11 cellular contexts compared by ENCODE assay signal in genomic region chr14:50156111-50156510, GRCh38. TPM values are rescaled to one million over a fixed set of nuclear protein-coding genes. Genes with fewer than 3 reads are reported as not detected.
DNase-seq lines count a peak whose midpoint lies in the region; ATAC-seq and TF ChIP-seq lines count a peak whose summit lies in the region.
"Had no signal": no experiment of that assay in that cellular context is flagged by ENCODE, and none has a peak within 500 bp of the region (broad histone marks: within the 10 kb centered on the region; RNA-seq: fewer than 3 reads in every experiment).

No MANE protein-coding gene starts in this region.

- peaks cover 9% of the 10 kb centered on the region for H3K4me1 ChIP-seq in RWPE2 (ENCODE audit: insufficient read depth, poor library complexity, severe bottlenecking)
- peaks cover 10% of the 10 kb centered on the region for H3K4me1 ChIP-seq in foreskin keratinocyte
- H3K4me1 ChIP-seq: Caco-2 had no signal

- H3K36me3 Mint-ChIP-seq in type B pancreatic cell: peaks cover 22% of the 10 kb centered on the region
- H3K36me3 Mint-ChIP-seq in CD4-positive, alpha-beta T cell (ENCODE audit: low read depth): peaks cover 56% of the 10 kb centered on the region

- ATAC-seq in RWPE2 (ENCODE audit: low read depth): 0 out of 3 replicates have a peak, but pooled peaks have one; percentile 27
- peak; percentile 37 for ATAC-seq in foreskin keratinocyte
- ATAC-seq in HG03196 (IDR thresholded peaks at IDR 0.05; ENCODE audit: unreplicated experiment): no peak
- no peak for ATAC-seq in CD4-positive, alpha-beta T cell (ENCODE audit: poor library complexity)

- H3K4me3 Mint-ChIP-seq in type B pancreatic cell: no peak overlapping the region
- H3K4me3 Mint-ChIP-seq in CD4-positive, alpha-beta T cell: no peak overlapping the region
- H3K4me3 Mint-ChIP-seq: B cell; CD8-positive, alpha-beta memory T cell; H9 had no signal

- H3K27ac Mint-ChIP-seq in type B pancreatic cell: peak overlapping the region; percentile 84
- no peak overlapping the region for H3K27ac Mint-ChIP-seq in CD4-positive, alpha-beta T cell
- H3K27ac Mint-ChIP-seq: B cell; CD8-positive, alpha-beta memory T cell; H9 had no signal

- no peaks in the 10 kb centered on the region for H3K4me1 Mint-ChIP-seq in type B pancreatic cell (ENCODE audit: unreplicated experiment)
- no peaks in the 10 kb centered on the region for H3K4me1 Mint-ChIP-seq in CD4-positive, alpha-beta T cell (ENCODE audit: low read depth)
- H3K4me1 Mint-ChIP-seq: B cell; CD8-positive, alpha-beta memory T cell; H9 had no signal

- peak; percentile 2 for DNase-seq in HPDE6-E6E7 (ENCODE audit: extremely low spot score)
- no peak for DNase-seq in RWPE2 (ENCODE audit: low spot score)
- peak; percentile 66 to 70 for DNase-seq in foreskin keratinocyte
- no peak for DNase-seq in type B pancreatic cell (ENCODE audit: extremely low spot score, unreplicated experiment)
- DNase-seq in CD4-positive, alpha-beta T cell: no peak
- DNase-seq: Caco-2; CD8-positive, alpha-beta memory T cell; H9 had no signal

- H3K27ac ChIP-seq in RWPE2 (ENCODE audit: poor library complexity, severe bottlenecking) (no peak overlapping the region), foreskin keratinocyte (peak overlapping the region; percentile 49)
- H3K27ac ChIP-seq in CD4-positive, alpha-beta T cell (ENCODE audit: low read depth, low read length): no peak overlapping the region
- H3K27ac ChIP-seq: BLaER1 treated with 17β-estradiol and CSF1 and Interleukin-3, amounts not matched to agents 10 nM and 100 nM had no signal

- no peaks in the 10 kb centered on the region for H3K9me3 ChIP-seq in RWPE2 (ENCODE audit: severe bottlenecking)
- H3K9me3 ChIP-seq in CD4-positive, alpha-beta T cell (ENCODE audit: control insufficient read depth, low read length): no peaks in the 10 kb centered on the region
- H3K9me3 ChIP-seq: BLaER1 treated with 17β-estradiol and CSF1 and Interleukin-3, amounts not matched to agents 10 nM and 100 nM; Caco-2 had no signal

- POLR2A ChIA-PET in CD4-positive, alpha-beta T cell (lab: Charles Lee): no interaction called here

- intact Hi-C loops in CD4-positive, alpha-beta T cell (cut with DNase I, micrococcal nuclease): no loop called here

- H3K9me3 Mint-ChIP-seq in type B pancreatic cell: no peaks in the 10 kb centered on the region
- H3K9me3 Mint-ChIP-seq in CD4-positive, alpha-beta T cell: no peaks in the 10 kb centered on the region
- H3K9me3 Mint-ChIP-seq: CD8-positive, alpha-beta memory T cell; H9 had no signal

- no peaks in the 10 kb centered on the region for H3K27me3 ChIP-seq in RWPE2 (ENCODE audit: insufficient read depth, poor library complexity, severe bottlenecking)
- no peaks in the 10 kb centered on the region for H3K27me3 ChIP-seq in foreskin keratinocyte
- no peaks in the 10 kb centered on the region for H3K27me3 ChIP-seq in CD4-positive, alpha-beta T cell (ENCODE audit: control insufficient read depth, insufficient read depth, low read length)
- H3K27me3 ChIP-seq: BLaER1 treated with 17β-estradiol and CSF1 and Interleukin-3, amounts not matched to agents 10 nM and 100 nM had no signal

- H3K27me3 Mint-ChIP-seq in type B pancreatic cell: no peaks in the 10 kb centered on the region
- H3K27me3 Mint-ChIP-seq in CD4-positive, alpha-beta T cell: no peaks in the 10 kb centered on the region
- H3K27me3 Mint-ChIP-seq: B cell; CD8-positive, alpha-beta memory T cell had no signal

- TF ChIP-seq CTCF in RWPE2 (IDR thresholded peaks at IDR 0.05; ENCODE audit: poor library complexity, severe bottlenecking) (no peak), foreskin keratinocyte (conservative IDR thresholded peaks at IDR 0.05) (no peak), type B pancreatic cell (conservative IDR thresholded peaks at IDR 0.05) (no peak)
- TF ChIP-seq CTCF in CD4-positive, alpha-beta T cell (IDR thresholded peaks at IDR 0.05): no peak

- CTCF ChIA-PET in CD4-positive, alpha-beta T cell (lab: Charles Lee): no interaction called here

- H3K36me3 ChIP-seq in RWPE2 (ENCODE audit: low read depth): peaks cover 68% of the 10 kb centered on the region

- H3K4me3 ChIP-seq in RWPE2 (ENCODE audit: severe bottlenecking): no peak overlapping the region
- H3K4me3 ChIP-seq: BLaER1 treated with 17β-estradiol and CSF1 and Interleukin-3, amounts not matched to agents 10 nM and 100 nM had no signal

RNA-seq across cellular contexts. Expression of gene VCPKMT, which starts 39.7 kb away (rescaled TPM):
- total RNA-seq in foreskin keratinocyte (5.9 and 6.7 TPM in 2 replicates), type B pancreatic cell (ENCODE audit: low replicate concordance) (11.6 and 13.9 TPM in 2 replicates)
- 4.3 and 4.6 TPM in 2 replicates for polyA plus RNA-seq in foreskin keratinocyte
- 10 to 100 TPM; 30.4 to 32.4 TPM for total RNA-seq in CD4-positive, alpha-beta T cell

Comparison
In these comparisons a context has a peak if more than half of its experiments do, and no peak if none do; other contexts are left out.
1. DNase-seq: peak in HPDE6-E6E7 (single experiment) and foreskin keratinocyte (2 of 2); none in RWPE2 (single experiment), type B pancreatic cell (single experiment) and CD4-positive, alpha-beta T cell (0 of 10).
2. ATAC-seq: peak in RWPE2 (single experiment) and foreskin keratinocyte (single experiment); none in HG03196 (single experiment) and CD4-positive, alpha-beta T cell (single experiment).